1 cellular context compared by ENCODE assay signal in the genomic region with DNA sequence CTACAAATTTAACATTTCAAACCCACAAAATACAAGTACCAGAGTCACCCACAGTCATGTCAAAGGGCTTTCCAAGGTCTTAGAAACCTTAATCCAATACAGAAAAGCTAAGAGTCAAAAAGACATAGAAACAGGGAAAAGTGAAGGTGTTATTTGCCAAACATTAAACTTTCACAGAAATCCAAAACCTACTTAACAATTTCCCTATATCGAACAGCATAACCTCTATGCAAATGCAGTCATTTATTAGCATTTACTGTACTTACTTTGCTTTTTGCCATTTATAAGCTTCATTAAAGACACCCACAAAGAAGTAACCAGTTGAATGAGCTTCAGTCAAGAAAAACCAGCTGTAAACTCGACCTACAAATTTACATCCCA.
TF ChIP-seq lines count a peak whose summit lies in the region.

No MANE protein-coding gene starts in this region.

TF ChIP-seq in A549, 52 proteins besides CTCF, POLR2A, EP300 and RAD21 (continued from another document):
- TF ChIP-seq, protein P1, sequence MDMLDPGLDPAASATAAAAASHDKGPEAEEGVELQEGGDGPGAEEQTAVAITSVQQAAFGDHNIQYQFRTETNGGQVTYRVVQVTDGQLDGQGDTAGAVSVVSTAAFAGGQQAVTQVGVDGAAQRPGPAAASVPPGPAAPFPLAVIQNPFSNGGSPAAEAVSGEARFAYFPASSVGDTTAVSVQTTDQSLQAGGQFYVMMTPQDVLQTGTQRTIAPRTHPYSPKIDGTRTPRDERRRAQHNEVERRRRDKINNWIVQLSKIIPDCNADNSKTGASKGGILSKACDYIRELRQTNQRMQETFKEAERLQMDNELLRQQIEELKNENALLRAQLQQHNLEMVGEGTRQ (IDR thresholded peaks at IDR 0.05) = no peak
- TF ChIP-seq, protein P2, sequence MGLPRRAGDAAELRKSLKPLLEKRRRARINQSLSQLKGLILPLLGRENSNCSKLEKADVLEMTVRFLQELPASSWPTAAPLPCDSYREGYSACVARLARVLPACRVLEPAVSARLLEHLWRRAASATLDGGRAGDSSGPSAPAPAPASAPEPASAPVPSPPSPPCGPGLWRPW (IDR thresholded peaks at IDR 0.05) = no peak
